Comparison of ENCODE assay signal across 12 cellular contexts in the genomic region with DNA sequence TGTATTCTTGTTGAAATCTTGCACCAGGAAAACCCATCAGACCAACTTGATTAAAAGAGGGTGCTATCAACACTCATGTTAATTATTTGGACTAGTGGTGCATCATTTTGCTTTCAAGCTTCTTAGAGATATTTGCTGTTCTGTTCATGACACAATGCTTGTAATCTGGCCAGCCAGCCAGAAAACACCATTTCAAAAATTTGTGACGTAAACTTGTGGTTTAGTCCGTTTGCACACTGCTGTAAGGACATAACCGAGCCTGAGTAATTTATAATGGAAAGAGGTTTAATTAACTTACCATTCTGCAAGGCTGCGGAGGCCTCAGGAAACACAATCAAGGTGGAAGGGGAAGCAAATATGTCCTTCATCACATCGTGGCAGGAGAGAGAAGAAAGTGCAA.
A peak's percentile ranks its signal among the peaks of the same experiment; 100 is the strongest.
DNase-seq lines count a peak whose midpoint lies in the region; ATAC-seq and TF ChIP-seq lines count a peak whose summit lies in the region.
"Had no signal": no experiment of that assay in that cellular context is flagged by ENCODE, and none has a peak within 500 bp of the region (broad histone marks: within the 10 kb centered on the region; RNA-seq: fewer than 3 reads in every experiment).

No MANE protein-coding gene starts in this region.

- H3K27me3 Mint-ChIP-seq in natural killer cell treated with Interleukin-12 subunit alpha and Interleukin-12 subunit beta and Interleukin-15 and Interleukin-18, amount 100 ng/mL, for 72 hours, result no peaks in the 10 kb centered on the region

- H3K4me3 Mint-ChIP-seq in natural killer cell treated with Interleukin-12 subunit alpha and Interleukin-12 subunit beta and Interleukin-15 and Interleukin-18, amount 100 ng/mL, for 72 hours, result peak overlapping the region; percentile 30
- H3K4me3 Mint-ChIP-seq: mesothelial cell of epicardium had no signal

- H3K4me3 ChIP-seq in AG09309 (ENCODE audit: control insufficient read depth, low read depth, low read length) (no peak overlapping the region), fibroblast of lung (replicated peaks in 1 of 4; ENCODE audit: control extremely low read depth in 1 of 4, insufficient read depth in 1 of 4, low read depth in 3 of 4, low read length in 4 of 4) (no peak overlapping the region)

- peak overlapping the region; percentile 13 for H3K4me2 ChIP-seq in fibroblast of lung (ENCODE audit: extremely low read depth, insufficient read depth, low read length)

- no peak for TF ChIP-seq CTCF in AG09309 (IDR thresholded peaks at IDR 0.05; ENCODE audit: control insufficient read depth, insufficient read depth, low read depth, low read length, missing control alignments)
- no peak for TF ChIP-seq CTCF in fibroblast of lung (conservative IDR thresholded peaks at IDR 0.05 in 1 of 2, IDR thresholded peaks at IDR 0.05 in 1 of 2; ENCODE audit: low read depth in 1 of 2, low read length in 2 of 2)

- peaks cover 6 to 10% of the 10 kb centered on the region in 2 donors for H3K4me1 Mint-ChIP-seq in natural killer cell treated with Interleukin-12 subunit alpha and Interleukin-12 subunit beta and Interleukin-15 and Interleukin-18, amount 100 ng/mL, for 72 hours (ENCODE audit: low read depth in 2 of 2)

- DNase-seq in AG09309 (ENCODE audit: low read depth) (peak; percentile 82), MV-4-11 (lab: John Stamatoyannopoulos, UW) (peak; percentile 47), fibroblast of lung (ENCODE audit: low read depth in 2 of 2) (peak; percentile 88 to 93), NCI-H1417 (lab: John Stamatoyannopoulos, UW) (no peak), NCI-H2171 treated with DMSO at 0.1 percent for 48 hours (lab: John Stamatoyannopoulos, UW) (no peak), pons (ENCODE audit: low spot score) (no peak), DMS53 (lab: John Stamatoyannopoulos, UW) (no peak)
- DNase-seq in natural killer cell treated with Interleukin-12 subunit alpha and Interleukin-12 subunit beta and Interleukin-15 and Interleukin-18, amount 100 ng/mL, for 72 hours (ENCODE audit: low spot score), result no peak
- DNase-seq: stimulated activated CD4-positive, alpha-beta T cell treated with anti-CD3 and anti-CD28 coated beads, Interleukin-15, amount 100 ng/mL, for 24 hours; stimulated activated naive CD8-positive, alpha-beta T cell treated with anti-CD3 and anti-CD28 coated beads, Interleukin-15, Interleukin-2, amounts not matched to agents 100 U/mL and 50 U/mL, for 24 hours had no signal

- no peaks in the 10 kb centered on the region for H3K9me3 Mint-ChIP-seq in natural killer cell treated with Interleukin-12 subunit alpha and Interleukin-12 subunit beta and Interleukin-15 and Interleukin-18, amount 100 ng/mL, for 72 hours
- H3K9me3 Mint-ChIP-seq: mesothelial cell of epicardium had no signal

- ATAC-seq in natural killer cell treated with Interleukin-12 subunit alpha and Interleukin-12 subunit beta and Interleukin-15 and Interleukin-18, amount 100 ng/mL, for 72 hours, result peak in 1 of 2 donors; percentile 31
- ATAC-seq: stimulated activated naive CD8-positive, alpha-beta T cell treated with anti-CD3 and anti-CD28 coated beads, Interleukin-15, Interleukin-2, amounts not matched to agents 100 U/mL and 50 U/mL, for 24 hours had no signal

- H3K9ac ChIP-seq in fibroblast of lung (ENCODE audit: insufficient read depth, low read length), result no peak overlapping the region

- no peaks in the 10 kb centered on the region for H3K9me3 ChIP-seq in fibroblast of lung (ENCODE audit: control insufficient read depth, insufficient read depth, low read depth, low read length)

- no peaks in the 10 kb centered on the region for H3K27me3 ChIP-seq in fibroblast of lung (ENCODE audit: control insufficient read depth, insufficient read depth, low read length)

- peak overlapping the region in 1 of 2 donors; percentile 32 for H3K27ac Mint-ChIP-seq in natural killer cell treated with Interleukin-12 subunit alpha and Interleukin-12 subunit beta and Interleukin-15 and Interleukin-18, amount 100 ng/mL, for 72 hours
- H3K27ac Mint-ChIP-seq: mesothelial cell of epicardium had no signal

- H4K20me1 ChIP-seq in fibroblast of lung (ENCODE audit: control insufficient read depth, extremely low read depth, insufficient read depth, low read length), result no peaks in the 10 kb centered on the region

- no peaks in the 10 kb centered on the region for H3K36me3 ChIP-seq in fibroblast of lung (ENCODE audit: control insufficient read depth, insufficient read depth, low read length)

- no peaks in the 10 kb centered on the region for H3K36me3 Mint-ChIP-seq in natural killer cell treated with Interleukin-12 subunit alpha and Interleukin-12 subunit beta and Interleukin-15 and Interleukin-18, amount 100 ng/mL, for 72 hours
- H3K36me3 Mint-ChIP-seq: mesothelial cell of epicardium had no signal

- peaks cover 14% of the 10 kb centered on the region for H3K4me1 ChIP-seq in fibroblast of lung (ENCODE audit: control insufficient read depth, extremely low read depth, insufficient read depth, low read length)

- no peak overlapping the region for H3K27ac ChIP-seq in fibroblast of lung (ENCODE audit: insufficient read depth, low read length)
- H3K27ac ChIP-seq: C4-2B had no signal

- H2AFZ ChIP-seq in fibroblast of lung (ENCODE audit: low read length), result no peak overlapping the region

- no peaks in the 10 kb centered on the region for H3K79me2 ChIP-seq in fibroblast of lung (ENCODE audit: control insufficient read depth, insufficient read depth, low read length)

Comparison
In these comparisons a context has a peak if more than half of its experiments do, and no peak if none do; other contexts are left out.
1. DNase-seq: peak in AG09309 (single experiment), MV-4-11 (single experiment) and fibroblast of lung (2 of 2); none in natural killer cell treated with Interleukin-12 subunit alpha and Interleukin-12 subunit beta and Interleukin-15 and Interleukin-18, amount 100 ng/mL, for 72 hours (single experiment), NCI-H1417 (0 of 3), NCI-H2171 treated with DMSO at 0.1 percent for 48 hours (single experiment), pons (single experiment) and DMS53 (single experiment).